In genomic region chr12:9096563-9097176, GRCh38 we compare ENCODE assay signal across 23 cellular contexts. TPM values are rescaled to one million over a fixed set of nuclear protein-coding genes. Genes with fewer than 3 reads are reported as not detected.
"Had no signal": no experiment of that assay in that cellular context is flagged by ENCODE, and none has a peak within 500 bp of the region (broad histone marks: within the 10 kb centered on the region; RNA-seq: fewer than 3 reads in every experiment).

No MANE protein-coding gene starts in this region.

- H3K36me3 ChIP-seq: pancreas, WERI-Rb-1 had no signal

- H3K4me3 ChIP-seq: hepatocyte, pancreas, tibial nerve had no signal

- DNase-seq: activated CD4-positive, alpha-beta T cell treated with anti-CD3 and anti-CD28 coated beads, Interleukin-2, amount 10 ng/mL, durations not matched to agents 7 days and 5 days; activated CD4-positive, CD25-positive, alpha-beta regulatory T cell treated with anti-CD3 and anti-CD28 coated beads, Interleukin-2, amount 50 U/mL, for 72 hours; activated CD8-positive, alpha-beta T cell treated with anti-CD3 and anti-CD28 coated beads, Interleukin-2, amount 10 ng/mL, durations not matched to agents 7 days and 5 days; activated gamma-delta T cell treated with Interleukin-2 at 50 U/mL for 16 hours; aorta; central memory CD4-positive, alpha-beta T cell; dermis blood vessel endothelial cell; effector CD8-positive, alpha-beta T cell; glutamatergic neuron; left cardiac atrium; mesenchymal stem cell; nephron progenitor cell; pancreas; right cardiac atrium; small intestine; stimulated activated CD4-positive, alpha-beta T cell treated with anti-CD3 and anti-CD28 coated beads, Interleukin-2, amount 100 ng/mL, for 24 hours; stimulated activated naive CD8-positive, alpha-beta T cell treated with anti-CD3 and anti-CD28 coated beads, Interleukin-15, amount 100 ng/mL, for 72 hours; WERI-Rb-1 had no signal

- H3K27me3 ChIP-seq: hepatocyte, pancreas, tibial nerve had no signal

- H3K79me2 ChIP-seq: hepatocyte had no signal

- H3K9me3 ChIP-seq: pancreas, tibial nerve had no signal

- H2AFZ ChIP-seq: hepatocyte had no signal

- H3K27ac ChIP-seq: hepatocyte, pancreas, tibial nerve, WERI-Rb-1 had no signal

- H3K4me1 ChIP-seq: pancreas, tibial nerve had no signal

- H3K4me2 ChIP-seq: hepatocyte had no signal

RNA-seq across cellular contexts. Expression of gene A2M, which starts 19.0 kb away (rescaled TPM):
- total RNA-seq: activated CD4-positive, alpha-beta T cell treated with anti-CD3 and anti-CD28 coated beads, Interleukin-2, amount 10 ng/mL, durations not matched to agents 7 days and 5 days; activated CD8-positive, alpha-beta T cell treated with anti-CD3 and anti-CD28 coated beads, Interleukin-2, amount 10 ng/mL, durations not matched to agents 7 days and 5 days; activated T-helper 1 cell treated with anti-CD3 and anti-CD28 coated beads, Interleukin-12 subunit alpha, Interleukin-12 subunit beta, Interleukin-2, Interleukin-4 antibody, amounts not matched to agents 30 ng/mL and 10 ng/mL and 1 ng/mL, durations not matched to agents 14 hours and 24 hours and 36 hours; mononuclear cell; T-helper 2 cell treated with Interferon-gamma antibody and Interleukin-4, amounts not matched to agents 100 ng/mL and 5 ng/mL, for 36 hours had no signal
